ENCODE assay signal across 8 cellular contexts in genomic region chr1:6601049-6601864, GRCh38. TPM values are rescaled to one million over a fixed set of nuclear protein-coding genes. Genes with fewer than 3 reads are reported as not detected.
DNase-seq lines count a peak whose midpoint lies in the region; ATAC-seq, FAIRE-seq and TF ChIP-seq lines count a peak whose summit lies in the region.

No MANE protein-coding gene starts in this region.

- H4K20me1 ChIP-seq in H1 (replicated peaks in 1 of 2; ENCODE audit: control insufficient read depth in 1 of 2, insufficient read depth in 2 of 2, low read length in 2 of 2): peaks cover 27 to 32% of the 10 kb centered on the region in 2 experiments

- H2AK5ac ChIP-seq in H1 (ENCODE audit: low read depth, low read length): no peak overlapping the region; the same call in 1 of the 2 replicates

- no peaks in the 10 kb centered on the region for H3K9me3 Mint-ChIP-seq in activated CD8-positive, alpha-beta memory T cell treated with anti-CD3 and anti-CD28 coated beads, Interleukin-2, amount 10 ng/mL, durations not matched to agents 7 days and 5 days (ENCODE audit: low read depth)
- no peaks in the 10 kb centered on the region for H3K9me3 Mint-ChIP-seq in memory B cell

- peak overlapping the region; percentile 56 to 91 (median 78) for H3K9ac ChIP-seq in H1 (replicated peaks in 1 of 4; ENCODE audit: extremely low read depth in 1 of 4, low read depth in 3 of 4, low read length in 3 of 4)

- WGBS in H1 (ENCODE audit: extremely low coverage in 1 of 2, insufficient coverage in 1 of 2, insufficient read length in 1 of 2, insufficient replicate concordance in 2 of 2, low coverage in 1 of 2, low lambda C conversion rate in 2 of 2, missing lambda C conversion rate in 1 of 2), 2 experiments: 5% methylated on average over 35 of the region's 35 CpGs; no CpG with 5 or more reads in 1 of the 2 experiments

- peaks cover 0 to 40% of the 10 kb centered on the region in 2 experiments; a peak in 2 of 3 replicates for H3K36me3 ChIP-seq in HEK293 (ENCODE audit: control insufficient read depth in 2 of 2, insufficient read depth in 1 of 2, low read length in 2 of 2)
- H3K36me3 ChIP-seq in H1 (ENCODE audit: control insufficient read depth in 2 of 4, insufficient read depth in 4 of 4, low read length in 3 of 4): peaks cover 8 to 20% (median 18%) of the 10 kb centered on the region in 4 experiments; a peak in 7 of 8 replicates

- peak overlapping the region; percentile 23 for H4K5ac ChIP-seq in H1 (ENCODE audit: insufficient read length, low read depth, low read length)

- peaks cover 19% of the 10 kb centered on the region for H3K36me3 Mint-ChIP-seq in activated CD8-positive, alpha-beta memory T cell treated with anti-CD3 and anti-CD28 coated beads, Interleukin-2, amount 10 ng/mL, durations not matched to agents 7 days and 5 days
- no peaks in the 10 kb centered on the region for H3K36me3 Mint-ChIP-seq in memory B cell

- H3K79me1 ChIP-seq in H1 (ENCODE audit: low read depth, low read length): peaks cover 21% of the 10 kb centered on the region

- H3K27ac Mint-ChIP-seq in activated CD8-positive, alpha-beta memory T cell treated with anti-CD3 and anti-CD28 coated beads, Interleukin-2, amount 10 ng/mL, durations not matched to agents 7 days and 5 days: peak overlapping the region; percentile 94
- peak overlapping the region; percentile 90 for H3K27ac Mint-ChIP-seq in memory B cell

- FAIRE-seq in H1 (lab: Jason Lieb, UNC): no peak

- peak; percentile 97 for DNase-seq in Daoy (ENCODE audit: low read depth)
- DNase-seq in NCI-H69 (lab: John Stamatoyannopoulos, UW): peak; percentile 39
- DNase-seq in activated CD8-positive, alpha-beta memory T cell treated with anti-CD3 and anti-CD28 coated beads, Interleukin-2, amount 10 ng/mL, durations not matched to agents 7 days and 5 days: peak; percentile 87
- DNase-seq in H1 (ENCODE audit: low read depth in 1 of 2, low spot score in 2 of 2): peak in 1 of 2 experiments; percentile 58
- DNase-seq in memory B cell (ENCODE audit: low spot score in 2 of 2): peak; percentile 34 to 48
- peak; percentile 60 for DNase-seq in stimulated activated CD8-positive, alpha-beta memory T cell treated with anti-CD3 and anti-CD28 coated beads, Interleukin-12 subunit alpha, Interleukin-12 subunit beta, amount 100 ng/mL, for 24 hours (ENCODE audit: extremely low read depth)
- DNase-seq in ecto neural progenitor cell (ENCODE audit: low spot score): no peak

- H3K27ac ChIP-seq in HEK293 (ENCODE audit: extremely low read depth, low read depth, low read length) (peak overlapping the region; percentile 82; the same call in 1 of the 2 replicates), H1 (ENCODE audit: low read depth, low read length) (no peak overlapping the region)

- no peak overlapping the region for H2BK120ac ChIP-seq in H1 (replicated peaks; ENCODE audit: low read depth, low read length)

- no peak overlapping the region for H3K14ac ChIP-seq in H1 (ENCODE audit: insufficient read length)

- CTCF ChIA-PET in HEK293 (lab: Yijun Ruan, JAX) (interaction anchor here (1.4 to 1.6 kb wide), 2 partner anchors 46 kb away, joined by 3 to 4 read pairs; partner anchors contain the start of gene TAS1R1), H1 (lab: Charles Lee; ENCODE audit: partially characterized antibody) (interaction anchor here (0.7 to 3.3 kb wide), 14 partner anchors 9 to 163 kb away, joined by 3 to 16 read pairs (median 4); partner anchors contain the start of genes NOL9, PHF13 and TAS1R1)
- CTCF ChIA-PET in activated CD8-positive, alpha-beta memory T cell treated with anti-CD3 and anti-CD28 coated beads, Interleukin-2, amount 10 ng/mL, durations not matched to agents 7 days and 5 days (lab: Charles Lee): interaction anchor here (0.7 to 2.8 kb wide), 12 partner anchors 11 to 113 kb away, joined by 3 to 13 read pairs (median 4); partner anchors contain the start of genes DNAJC11, NOL9, PLEKHG5 and TAS1R1

- no peak overlapping the region for H3K23ac ChIP-seq in H1 (ENCODE audit: insufficient read length)

- no peaks in the 10 kb centered on the region for H3K4me1 ChIP-seq in HEK293 (ENCODE audit: control insufficient read depth, insufficient read depth, low read length)
- peaks cover 2 to 13% (median 9%) of the 10 kb centered on the region in 4 experiments for H3K4me1 ChIP-seq in H1 (replicated peaks in 1 of 4; ENCODE audit: control insufficient read depth in 3 of 4, insufficient read depth in 4 of 4, low read length in 3 of 4)

- no peaks in the 10 kb centered on the region; a peak in 1 of 7 replicates for H3K27me3 ChIP-seq in H1 (replicated peaks in 1 of 4; ENCODE audit: control insufficient read depth in 3 of 4, extremely low read depth in 1 of 4, insufficient read depth in 3 of 4, low read length in 3 of 4)

- TF ChIP-seq CTCF in HEK293 (tag by site-specific recombination; IDR thresholded peaks at IDR 0.05) (peak; percentile 78; the same call in 1 of the 2 replicates), H1 (IDR thresholded peaks at IDR 0.05; ENCODE audit: control extremely low read depth in 1 of 3, insufficient read depth in 1 of 3, low read depth in 1 of 3, low read length in 3 of 3) (no peak)

- TF ChIP-seq RAD21 in H1 (IDR thresholded peaks at IDR 0.05 in 1 of 2, conservative IDR thresholded peaks at IDR 0.05 in 1 of 2; ENCODE audit: low read depth in 2 of 2, low read length in 2 of 2): no peak

- POLR2A ChIA-PET in HEK293 (lab: Yijun Ruan, JAX) (interaction anchor here (0.6 to 3.5 kb wide), 17 partner anchors 7 to 188 kb away, joined by 3 to 25 read pairs (median 5); partner anchors contain the start of genes NOL9, PHF13, TAS1R1 and THAP3), H1 (lab: Charles Lee; ENCODE audit: partially characterized antibody) (interaction anchor here (0.6 to 10.8 kb wide), 18 partner anchors 9 to 402 kb away, joined by 3 to 196 read pairs (median 4); partner anchors contain the start of genes NOL9, TAS1R1, THAP3 and ZBTB48)

- H3K23me2 ChIP-seq in H1 (ENCODE audit: low read depth, low read length): peaks cover 18% of the 10 kb centered on the region

- peaks cover 41% of the 10 kb centered on the region for H3K4me1 Mint-ChIP-seq in activated CD8-positive, alpha-beta memory T cell treated with anti-CD3 and anti-CD28 coated beads, Interleukin-2, amount 10 ng/mL, durations not matched to agents 7 days and 5 days
- H3K4me1 Mint-ChIP-seq in memory B cell: peaks cover 14% of the 10 kb centered on the region

- H3K9me3 ChIP-seq in HEK293 (ENCODE audit: control insufficient read depth, insufficient read depth, low read depth, low read length): no peaks in the 10 kb centered on the region
- H3K9me3 ChIP-seq in H1 (ENCODE audit: insufficient read depth in 2 of 2, low read depth in 1 of 2, low read length in 1 of 2): no peaks in the 10 kb centered on the region

- H3K4me3 Mint-ChIP-seq in activated CD8-positive, alpha-beta memory T cell treated with anti-CD3 and anti-CD28 coated beads, Interleukin-2, amount 10 ng/mL, durations not matched to agents 7 days and 5 days: peak overlapping the region; percentile 95
- H3K4me3 Mint-ChIP-seq in memory B cell: peak overlapping the region; percentile 97

- peak overlapping the region; percentile 95 for H3K4ac ChIP-seq in H1 (replicated peaks; ENCODE audit: insufficient read length, low read depth, low read length)

- TF ChIP-seq EP300 in H1 (IDR thresholded peaks at IDR 0.05; ENCODE audit: borderline replicate concordance in 1 of 2, low read depth in 2 of 2, low read length in 2 of 2): no peak

- H2AFZ ChIP-seq in H1 (ENCODE audit: low read length): no peak overlapping the region

- peak overlapping the region; percentile 97 for H3K18ac ChIP-seq in H1 (ENCODE audit: extremely low read depth, low read length)

- peak overlapping the region; percentile 79 for H4K91ac ChIP-seq in H1 (replicated peaks; ENCODE audit: insufficient read length, low read length)

- no peak overlapping the region for H2BK15ac ChIP-seq in H1 (ENCODE audit: low read length)

- peak overlapping the region; percentile 50; the same call in 1 of the 2 replicates for H2BK12ac ChIP-seq in H1 (ENCODE audit: low read depth, low read length)

- no peak overlapping the region for H4K8ac ChIP-seq in H1 (ENCODE audit: extremely low read depth, insufficient read depth, low read length)

- peaks cover 22 to 54% of the 10 kb centered on the region in 2 experiments; a peak in 3 of 4 replicates for H3K79me2 ChIP-seq in H1 (ENCODE audit: control insufficient read depth in 1 of 2, insufficient read depth in 2 of 2, low read length in 2 of 2)

- TF ChIP-seq POLR2A in H1 (IDR thresholded peaks at IDR 0.05; ENCODE audit: control extremely low read depth in 1 of 2, low read depth in 2 of 2, low read length in 2 of 2): no peak; a peak in 1 of 3 replicates

- peak overlapping the region; percentile 91 to 94 for H3K4me2 ChIP-seq in H1 (ENCODE audit: insufficient read depth in 1 of 2, low read depth in 2 of 2, low read length in 2 of 2)

- H3K4me3 ChIP-seq in HEK293 (ENCODE audit: low read depth, low read length) (peak overlapping the region; percentile 58), H1 (ENCODE audit: extremely low read depth in 1 of 4, insufficient read depth in 2 of 4, low read depth in 3 of 4, low read length in 4 of 4) (peak overlapping the region; percentile 75 to 92 (median 86))

- no peak overlapping the region for H2BK20ac ChIP-seq in H1 (ENCODE audit: low read length)

- peak; percentile 51 for ATAC-seq in activated CD8-positive, alpha-beta memory T cell treated with anti-CD3 and anti-CD28 coated beads, Interleukin-2, amount 10 ng/mL, durations not matched to agents 7 days and 5 days
- peak; percentile 43 for ATAC-seq in memory B cell (ENCODE audit: low read depth)

- H3K27me3 Mint-ChIP-seq in activated CD8-positive, alpha-beta memory T cell treated with anti-CD3 and anti-CD28 coated beads, Interleukin-2, amount 10 ng/mL, durations not matched to agents 7 days and 5 days: no peaks in the 10 kb centered on the region
- H3K27me3 Mint-ChIP-seq in memory B cell: no peaks in the 10 kb centered on the region

- peak overlapping the region; percentile 67 for H3K56ac ChIP-seq in H1 (replicated peaks; ENCODE audit: insufficient read length, low read depth, low read length)

- peak overlapping the region; percentile 24; the same call in 1 of the 2 replicates for H2BK5ac ChIP-seq in H1 (ENCODE audit: low read depth, low read length)

RNA-seq across cellular contexts. Expression of gene KLHL21, which starts 1.4 kb away (rescaled TPM):
- 48.2 and 48.7 TPM in 2 replicates for total RNA-seq in Daoy (2014; rRNA removed; shearing (Covaris generic))
- 10 to 100 TPM; 23.9 to 28.2 TPM for total RNA-seq in activated CD8-positive, alpha-beta memory T cell treated with anti-CD3 and anti-CD28 coated beads, Interleukin-2, amount 10 ng/mL, durations not matched to agents 7 days and 5 days
- 22.1 and 22.3 TPM in 2 replicates for total RNA-seq in H1 (2021; fragmentation: NEBNext Ultra II Directional; extraction: Animal tissue kit (Norgen Biotek cat#: 25700))
- polyA plus RNA-seq in H1 (2011; rRNA removed): 11.9 and 25.4 TPM in 2 replicates
- 13.0 TPM for polyA plus RNA-seq in H1 (2011; cell fraction: cytosol; rRNA removed)
- 25.4 TPM for polyA plus RNA-seq in H1 (2011; cell fraction: nucleus; rRNA removed)
- 13.8 to 19.3 TPM (median 17.5 TPM) in 4 replicates for polyA plus RNA-seq in H1 (2012, experiment 1 of 2)
- 17.9 TPM for polyA plus RNA-seq in H1 (2012, experiment 2 of 2)
- 10.0 TPM for polyA plus RNA-seq in H1 (2013, experiment 1 of 2)
- polyA plus RNA-seq in H1 (2013, experiment 2 of 2): 8.5 TPM
- polyA minus RNA-seq in H1 (2011; rRNA and poly(A)+ RNA removed): 20.1 and 27.9 TPM in 2 replicates
- 30.3 TPM for polyA minus RNA-seq in H1 (2011; cell fraction: cytosol; rRNA and poly(A)+ RNA removed)
- 34.4 TPM for polyA minus RNA-seq in H1 (2011; cell fraction: nucleus; rRNA and poly(A)+ RNA removed)

RNA-seq across cellular contexts. Expression of gene PHF13, which starts 12.3 kb away (rescaled TPM):
- total RNA-seq in Daoy (2014; rRNA removed; shearing (Covaris generic)): 13.6 and 17.0 TPM in 2 replicates
- total RNA-seq in activated CD8-positive, alpha-beta memory T cell treated with anti-CD3 and anti-CD28 coated beads, Interleukin-2, amount 10 ng/mL, durations not matched to agents 7 days and 5 days: 10 to 100 TPM; 10.7 to 15.9 TPM
- total RNA-seq in H1 (2021; fragmentation: NEBNext Ultra II Directional; extraction: Animal tissue kit (Norgen Biotek cat#: 25700)): 38.7 and 39.6 TPM in 2 replicates
- 11.7 and 16.5 TPM in 2 replicates for polyA plus RNA-seq in H1 (2011; rRNA removed)
- polyA plus RNA-seq in H1 (2011; cell fraction: cytosol; rRNA removed): 10.7 TPM
- 14.8 TPM for polyA plus RNA-seq in H1 (2011; cell fraction: nucleus; rRNA removed)
- 28.4 to 32.4 TPM (median 30.4 TPM) in 4 replicates for polyA plus RNA-seq in H1 (2012, experiment 1 of 2)
- 29.9 TPM for polyA plus RNA-seq in H1 (2012, experiment 2 of 2)
- 19.5 TPM for polyA plus RNA-seq in H1 (2013, experiment 1 of 2)
- polyA plus RNA-seq in H1 (2013, experiment 2 of 2): 23.7 TPM
- polyA minus RNA-seq in H1 (2011; rRNA and poly(A)+ RNA removed): 11.3 and 16.2 TPM in 2 replicates
- polyA minus RNA-seq in H1 (2011; cell fraction: cytosol; rRNA and poly(A)+ RNA removed): 10.7 TPM
- polyA minus RNA-seq in H1 (2011; cell fraction: nucleus; rRNA and poly(A)+ RNA removed): 7.1 TPM

RNA-seq across cellular contexts. Expression of gene ZBTB48, which starts 21.5 kb away (rescaled TPM):
- total RNA-seq in Daoy (2014; rRNA removed; shearing (Covaris generic)): 18.9 and 19.7 TPM in 2 replicates
- total RNA-seq in activated CD8-positive, alpha-beta memory T cell treated with anti-CD3 and anti-CD28 coated beads, Interleukin-2, amount 10 ng/mL, durations not matched to agents 7 days and 5 days: 10 to 100 TPM; 30.7 to 37.4 TPM
- 21.4 and 28.2 TPM in 2 replicates for total RNA-seq in H1 (2021; fragmentation: NEBNext Ultra II Directional; extraction: Animal tissue kit (Norgen Biotek cat#: 25700))
- polyA plus RNA-seq in H1 (2011; rRNA removed): 28.8 and 35.7 TPM in 2 replicates
- polyA plus RNA-seq in H1 (2011; cell fraction: cytosol; rRNA removed): 27.3 TPM
- 58.6 TPM for polyA plus RNA-seq in H1 (2011; cell fraction: nucleus; rRNA removed)
- polyA plus RNA-seq in H1 (2012, experiment 1 of 2): 21.0 to 37.0 TPM (median 31.1 TPM) in 4 replicates
- polyA plus RNA-seq in H1 (2012, experiment 2 of 2): 17.9 TPM
- 21.5 TPM for polyA plus RNA-seq in H1 (2013, experiment 1 of 2)
- polyA plus RNA-seq in H1 (2013, experiment 2 of 2): 18.8 TPM
- 15.0 and 17.6 TPM in 2 replicates for polyA minus RNA-seq in H1 (2011; rRNA and poly(A)+ RNA removed)
- polyA minus RNA-seq in H1 (2011; cell fraction: cytosol; rRNA and poly(A)+ RNA removed): 27.2 TPM
- 23.3 TPM for polyA minus RNA-seq in H1 (2011; cell fraction: nucleus; rRNA and poly(A)+ RNA removed)

RNA-seq across cellular contexts. Expression of gene THAP3, which starts 23.4 kb away (rescaled TPM):
- 14.9 and 27.2 TPM in 2 replicates for total RNA-seq in Daoy (2014; rRNA removed; shearing (Covaris generic))
- 10 to 100 TPM; 24.3 to 24.4 TPM for total RNA-seq in activated CD8-positive, alpha-beta memory T cell treated with anti-CD3 and anti-CD28 coated beads, Interleukin-2, amount 10 ng/mL, durations not matched to agents 7 days and 5 days
- total RNA-seq in H1 (2021; fragmentation: NEBNext Ultra II Directional; extraction: Animal tissue kit (Norgen Biotek cat#: 25700)): 12.4 and 15.3 TPM in 2 replicates
- polyA plus RNA-seq in H1 (2011; rRNA removed): 8.2 and 12.9 TPM in 2 replicates
- 12.1 TPM for polyA plus RNA-seq in H1 (2011; cell fraction: cytosol; rRNA removed)
- polyA plus RNA-seq in H1 (2011; cell fraction: nucleus; rRNA removed): 21.3 TPM
- 13.2 to 16.9 TPM (median 14.4 TPM) in 4 replicates for polyA plus RNA-seq in H1 (2012, experiment 1 of 2)
- 15.7 TPM for polyA plus RNA-seq in H1 (2012, experiment 2 of 2)
- 10.7 TPM for polyA plus RNA-seq in H1 (2013, experiment 1 of 2)
- 7.9 TPM for polyA plus RNA-seq in H1 (2013, experiment 2 of 2)
- 7.0 and 8.4 TPM in 2 replicates for polyA minus RNA-seq in H1 (2011; rRNA and poly(A)+ RNA removed)
- 9.2 TPM for polyA minus RNA-seq in H1 (2011; cell fraction: cytosol; rRNA and poly(A)+ RNA removed)
- polyA minus RNA-seq in H1 (2011; cell fraction: nucleus; rRNA and poly(A)+ RNA removed): 13.6 TPM

RNA-seq across cellular contexts. Expression of gene TAS1R1, which starts 46.1 kb away (rescaled TPM):
- not detected in 2 replicates for total RNA-seq in Daoy (2014; rRNA removed; shearing (Covaris generic))
- not detected for total RNA-seq in activated CD8-positive, alpha-beta memory T cell treated with anti-CD3 and anti-CD28 coated beads, Interleukin-2, amount 10 ng/mL, durations not matched to agents 7 days and 5 days
- 0.13 TPM in 1 of 2 replicates, not detected in the other for total RNA-seq in H1 (2021; fragmentation: NEBNext Ultra II Directional; extraction: Animal tissue kit (Norgen Biotek cat#: 25700))
- polyA plus RNA-seq in H1 (2011; rRNA removed): 0.17 and 0.26 TPM in 2 replicates
- 0.06 TPM for polyA plus RNA-seq in H1 (2011; cell fraction: cytosol; rRNA removed)
- 0.14 TPM for polyA plus RNA-seq in H1 (2011; cell fraction: nucleus; rRNA removed)
- 0.08 to 0.11 TPM in 2 of 4 replicates, not detected in the others for polyA plus RNA-seq in H1 (2012, experiment 1 of 2)
- not detected for polyA plus RNA-seq in H1 (2012, experiment 2 of 2)
- 0.04 TPM for polyA plus RNA-seq in H1 (2013, experiment 1 of 2)
- polyA plus RNA-seq in H1 (2013, experiment 2 of 2): 0.04 TPM
- polyA minus RNA-seq in H1 (2011; rRNA and poly(A)+ RNA removed): 0.29 TPM in 1 of 2 replicates, not detected in the other
- not detected for polyA minus RNA-seq in H1 (2011; cell fraction: cytosol; rRNA and poly(A)+ RNA removed)
- polyA minus RNA-seq in H1 (2011; cell fraction: nucleus; rRNA and poly(A)+ RNA removed): not detected
